In the genomic region with DNA sequence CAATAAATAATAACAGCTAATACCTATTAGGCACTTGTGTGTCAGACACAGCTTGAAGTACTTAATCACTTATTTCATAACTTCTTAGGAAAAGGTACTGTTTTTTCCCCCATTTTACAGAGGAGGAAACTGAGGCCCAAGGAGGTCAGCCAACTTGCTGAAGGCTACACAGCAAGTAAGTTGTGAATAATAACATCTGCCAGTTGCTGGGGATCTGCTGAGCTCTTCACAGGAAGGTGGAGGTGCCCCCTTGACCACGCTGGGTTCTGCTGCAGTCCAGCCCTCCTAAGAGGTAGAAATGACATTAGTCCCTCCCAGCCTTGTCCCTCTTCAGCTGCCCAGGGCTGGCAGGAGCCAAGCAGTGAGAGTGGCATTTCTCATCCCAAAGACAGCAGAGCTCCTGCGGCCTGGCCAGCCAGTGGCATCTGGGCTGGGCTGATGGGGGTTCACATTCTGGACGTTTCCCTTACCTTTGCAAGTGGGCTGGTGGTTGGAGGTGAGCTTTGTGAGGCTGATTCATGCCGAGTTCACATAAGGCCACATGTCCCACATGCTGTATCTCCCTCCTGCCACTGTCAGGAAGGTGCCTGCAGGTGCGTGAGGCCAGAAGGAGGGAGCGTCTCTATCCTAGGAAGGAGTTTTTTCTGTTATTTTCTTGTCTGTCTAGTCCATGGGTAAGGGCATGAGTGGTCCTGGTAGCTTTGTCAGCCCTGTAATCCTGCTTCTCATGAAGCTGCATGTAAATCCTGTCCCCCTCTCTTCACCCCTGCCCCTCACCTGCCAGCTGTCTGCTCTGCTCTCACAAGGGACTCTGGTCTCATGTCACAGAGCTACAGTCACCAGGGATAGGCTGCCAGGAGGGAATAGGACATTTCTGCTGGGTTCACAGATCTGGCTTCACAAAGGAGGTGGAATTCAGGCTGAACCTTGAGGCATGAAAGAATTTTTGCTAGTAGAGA, we compare ENCODE assay signal across 16 cellular contexts.
DNase-seq lines count a peak whose midpoint lies in the region; ATAC-seq, FAIRE-seq and TF ChIP-seq lines count a peak whose summit lies in the region.
"Had no signal": no experiment of that assay in that cellular context is flagged by ENCODE, and none has a peak within 500 bp of the region (broad histone marks: within the 10 kb centered on the region; RNA-seq: fewer than 3 reads in every experiment).

No MANE protein-coding gene starts in this region.

- H3K79me2 ChIP-seq in HepG2 (ENCODE audit: insufficient read depth, low read length), result no peaks in the 10 kb centered on the region

- POLR2A ChIA-PET in HepG2 (lab: Yijun Ruan, JAX), result interaction anchor here (1.3 kb wide), 1 partner anchor 36 kb away, joined by 3 read pairs; no protein-coding TSS in a partner anchor

- no peak overlapping the region for H3K4me2 ChIP-seq in HepG2 (ENCODE audit: low read depth, low read length)

- H3K27ac Mint-ChIP-seq in neural crest cell (ENCODE audit: unreplicated experiment), result peak overlapping the region; percentile 57
- no peak overlapping the region for H3K27ac Mint-ChIP-seq in activated naive CD4-positive, alpha-beta T cell treated with anti-CD3 and anti-CD28 coated beads, Interleukin-2, amount 50 U/mL, for 72 hours

- H3K4me3 Mint-ChIP-seq in neural crest cell, result no peak overlapping the region

- H3K36me3 ChIP-seq in HepG2 (replicated peaks in 1 of 2; ENCODE audit: control insufficient read depth in 1 of 2, insufficient read depth in 2 of 2, low read length in 2 of 2) (no peaks in the 10 kb centered on the region), right lobe of liver (no peaks in the 10 kb centered on the region), RWPE2 (ENCODE audit: low read depth) (no peaks in the 10 kb centered on the region)

- DNase-seq in HepG2 (ENCODE audit: low spot score) (peak; percentile 25), right lobe of liver (no peak), RWPE2 (ENCODE audit: low spot score) (peak; percentile 29), neural crest cell (ENCODE audit: low read depth, low spot score) (no peak), RCC 7860 (ENCODE audit: low spot score) (no peak), GOT3 (lab: John Stamatoyannopoulos, UW) (no peak), NCI-H69 (lab: John Stamatoyannopoulos, UW) (no peak)
- DNase-seq in activated naive CD4-positive, alpha-beta T cell treated with anti-CD3 and anti-CD28 coated beads, Interleukin-2, amount 50 U/mL, for 72 hours (ENCODE audit: low spot score in 2 of 2), result no peak
- DNase-seq: DMS 273 treated with DMSO at 0.1 percent for 48 hours, GF-D8, HCEC 1CT, NCI-H187, NCI-H774, Right ventricle myocardium superior had no signal

- no peaks in the 10 kb centered on the region for H3K27me3 ChIP-seq in HepG2 (ENCODE audit: control insufficient read depth in 1 of 2, insufficient read depth in 2 of 2, low read length in 2 of 2)
- H3K27me3 ChIP-seq in right lobe of liver, result no peaks in the 10 kb centered on the region
- H3K27me3 ChIP-seq in RWPE2 (ENCODE audit: insufficient read depth, poor library complexity, severe bottlenecking), result no peaks in the 10 kb centered on the region

- no peak for TF ChIP-seq CTCF in HepG2 (CRISPR knock-in tag; IDR thresholded peaks at IDR 0.05)
- TF ChIP-seq CTCF in right lobe of liver (IDR thresholded peaks at IDR 0.05), result no peak
- TF ChIP-seq CTCF in RWPE2 (IDR thresholded peaks at IDR 0.05; ENCODE audit: poor library complexity, severe bottlenecking), result no peak
- TF ChIP-seq CTCF in neural crest cell (conservative IDR thresholded peaks at IDR 0.05), result no peak

- TF ChIP-seq POLR2A in HepG2 (IDR thresholded peaks at IDR 0.05; ENCODE audit: insufficient read depth in 1 of 2, low read depth in 2 of 2, low read length in 2 of 2), result no peak
- TF ChIP-seq POLR2A in right lobe of liver (IDR thresholded peaks at IDR 0.05), result no peak

- in situ Hi-C loops in HepG2 (cut with HindIII; ENCODE audit: extremely low pct_ligation_motif_present, low pct_unique_long_range_greater_than_20kb), result no loop called here

- TF ChIP-seq EP300 in HepG2 (IDR thresholded peaks at IDR 0.05; ENCODE audit: low read depth in 2 of 2, low read length in 2 of 2) (no peak), HepG2 (CRISPR knock-in tag; IDR thresholded peaks at IDR 0.05; ENCODE audit: borderline replicate concordance) (no peak)

- no peaks in the 10 kb centered on the region for H4K20me1 ChIP-seq in HepG2 (ENCODE audit: insufficient read depth, low read length)

- no peak overlapping the region for H3K9ac ChIP-seq in HepG2 (ENCODE audit: insufficient read depth, low read depth, low read length)

- no peak overlapping the region for H2AFZ ChIP-seq in HepG2 (ENCODE audit: low read length)

- H3K4me3 ChIP-seq in HepG2 (replicated peaks in 1 of 3; ENCODE audit: insufficient read depth in 1 of 3, low read depth in 2 of 3, low read length in 3 of 3) (no peak overlapping the region), right lobe of liver (no peak overlapping the region), RWPE2 (ENCODE audit: severe bottlenecking) (no peak overlapping the region)

- H3K27ac ChIP-seq in HepG2 (ENCODE audit: extremely low read length, insufficient read depth, low read length), result no peak overlapping the region
- H3K27ac ChIP-seq in right lobe of liver, result no peak overlapping the region
- H3K27ac ChIP-seq in RWPE2 (ENCODE audit: poor library complexity, severe bottlenecking), result no peak overlapping the region

- no TSS peak for BruUV-seq in HepG2 (replicated peaks; lab: Mats Ljungman, UMichigan)

- H3K27me3 Mint-ChIP-seq in neural crest cell (ENCODE audit: low read depth), result peaks cover 12% of the 10 kb centered on the region

- intact Hi-C loops in HepG2 (cut with micrococcal nuclease; ENCODE audit: unreplicated experiment) (no loop called here), right lobe of liver (cut with DNase I) (no loop called here)

- H3K9me3 ChIP-seq in HepG2 (ENCODE audit: low read length) (no peaks in the 10 kb centered on the region), right lobe of liver (no peaks in the 10 kb centered on the region), RWPE2 (ENCODE audit: severe bottlenecking) (no peaks in the 10 kb centered on the region)

- H3K4me1 ChIP-seq in HepG2 (ENCODE audit: insufficient read depth, low read length) (peaks cover 57% of the 10 kb centered on the region), right lobe of liver (no peaks in the 10 kb centered on the region), RWPE2 (ENCODE audit: insufficient read depth, poor library complexity, severe bottlenecking) (no peaks in the 10 kb centered on the region)

- FAIRE-seq in HepG2 (lab: Jason Lieb, UNC) (no peak), RCC 7860 (lab: Jason Lieb, UNC) (no peak)
- FAIRE-seq: GM12891, GM18507 had no signal

- CTCF ChIA-PET in HepG2 (lab: Yijun Ruan, JAX; ENCODE audit: low intra/inter-chr PET ratio, low total read pairs), result no interaction called here

- ATAC-seq in HepG2, result peak; percentile 10; the same call in 1 of the 3 replicates
- ATAC-seq in right lobe of liver, result no peak
- no peak for ATAC-seq in RWPE2 (ENCODE audit: low read depth)
- ATAC-seq in activated naive CD4-positive, alpha-beta T cell treated with anti-CD3 and anti-CD28 coated beads, Interleukin-2, amount 50 U/mL, for 72 hours, result no peak

- 69% methylated on average over 6 of the region's 6 CpGs for WGBS in HepG2 (ENCODE audit: low lambda C conversion rate)
- WGBS in right lobe of liver (ENCODE audit: insufficient coverage, low coverage, low lambda C conversion rate, missing lambda C conversion rate), result 38% methylated on average over 3 of the region's 6 CpGs

- H3K4me1 Mint-ChIP-seq in neural crest cell, result peaks cover 4% of the 10 kb centered on the region

- H3K36me3 Mint-ChIP-seq in neural crest cell (ENCODE audit: low read depth), result no peaks in the 10 kb centered on the region
- no peaks in the 10 kb centered on the region for H3K36me3 Mint-ChIP-seq in activated naive CD4-positive, alpha-beta T cell treated with anti-CD3 and anti-CD28 coated beads, Interleukin-2, amount 50 U/mL, for 72 hours

- no peaks in the 10 kb centered on the region for H3K9me3 Mint-ChIP-seq in neural crest cell
- no peaks in the 10 kb centered on the region for H3K9me3 Mint-ChIP-seq in activated naive CD4-positive, alpha-beta T cell treated with anti-CD3 and anti-CD28 coated beads, Interleukin-2, amount 50 U/mL, for 72 hours

- TF ChIP-seq RAD21 in HepG2 (CRISPR knock-in tag; IDR thresholded peaks at IDR 0.05), result no peak

TF ChIP-seq in HepG2, 621 proteins besides CTCF, POLR2A, EP300 and RAD21 (continues in another document):
- TF ChIP-seq, protein P1, sequence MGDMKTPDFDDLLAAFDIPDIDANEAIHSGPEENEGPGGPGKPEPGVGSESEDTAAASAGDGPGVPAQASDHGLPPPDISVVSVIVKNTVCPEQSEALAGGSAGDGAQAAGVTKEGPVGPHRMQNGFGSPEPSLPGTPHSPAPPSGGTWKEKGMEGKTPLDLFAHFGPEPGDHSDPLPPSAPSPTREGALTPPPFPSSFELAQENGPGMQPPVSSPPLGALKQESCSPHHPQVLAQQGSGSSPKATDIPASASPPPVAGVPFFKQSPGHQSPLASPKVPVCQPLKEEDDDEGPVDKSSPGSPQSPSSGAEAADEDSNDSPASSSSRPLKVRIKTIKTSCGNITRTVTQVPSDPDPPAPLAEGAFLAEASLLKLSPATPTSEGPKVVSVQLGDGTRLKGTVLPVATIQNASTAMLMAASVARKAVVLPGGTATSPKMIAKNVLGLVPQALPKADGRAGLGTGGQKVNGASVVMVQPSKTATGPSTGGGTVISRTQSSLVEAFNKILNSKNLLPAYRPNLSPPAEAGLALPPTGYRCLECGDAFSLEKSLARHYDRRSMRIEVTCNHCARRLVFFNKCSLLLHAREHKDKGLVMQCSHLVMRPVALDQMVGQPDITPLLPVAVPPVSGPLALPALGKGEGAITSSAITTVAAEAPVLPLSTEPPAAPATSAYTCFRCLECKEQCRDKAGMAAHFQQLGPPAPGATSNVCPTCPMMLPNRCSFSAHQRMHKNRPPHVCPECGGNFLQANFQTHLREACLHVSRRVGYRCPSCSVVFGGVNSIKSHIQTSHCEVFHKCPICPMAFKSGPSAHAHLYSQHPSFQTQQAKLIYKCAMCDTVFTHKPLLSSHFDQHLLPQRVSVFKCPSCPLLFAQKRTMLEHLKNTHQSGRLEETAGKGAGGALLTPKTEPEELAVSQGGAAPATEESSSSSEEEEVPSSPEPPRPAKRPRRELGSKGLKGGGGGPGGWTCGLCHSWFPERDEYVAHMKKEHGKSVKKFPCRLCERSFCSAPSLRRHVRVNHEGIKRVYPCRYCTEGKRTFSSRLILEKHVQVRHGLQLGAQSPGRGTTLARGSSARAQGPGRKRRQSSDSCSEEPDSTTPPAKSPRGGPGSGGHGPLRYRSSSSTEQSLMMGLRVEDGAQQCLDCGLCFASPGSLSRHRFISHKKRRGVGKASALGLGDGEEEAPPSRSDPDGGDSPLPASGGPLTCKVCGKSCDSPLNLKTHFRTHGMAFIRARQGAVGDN (CRISPR knock-in tag; IDR thresholded peaks at IDR 0.05), result peak; percentile 41; the same call in 1 of the 2 replicates

Comparison
In these comparisons a context has a peak if more than half of its experiments do, and no peak if none do; other contexts are left out.
1. DNase-seq: peak in HepG2 (single experiment) and RWPE2 (single experiment); none in right lobe of liver (0 of 3), neural crest cell (single experiment), RCC 7860 (single experiment), GOT3 (single experiment), activated naive CD4-positive, alpha-beta T cell treated with anti-CD3 and anti-CD28 coated beads, Interleukin-2, amount 50 U/mL, for 72 hours (0 of 2) and NCI-H69 (single experiment).